8 cellular contexts compared by ENCODE assay signal in genomic region chr10:80498833-80499671, GRCh38. TPM values are rescaled to one million over a fixed set of nuclear protein-coding genes. Genes with fewer than 3 reads are reported as not detected.
DNase-seq lines count a peak whose midpoint lies in the region; ATAC-seq, FAIRE-seq and TF ChIP-seq lines count a peak whose summit lies in the region.

No MANE protein-coding gene starts in this region.

- peaks cover 0 to 44% of the 10 kb centered on the region in 2 donors for H3K36me3 Mint-ChIP-seq in activated naive CD4-positive, alpha-beta T cell treated with anti-CD3 and anti-CD28 coated beads, Interleukin-2, amount 50 U/mL, for 72 hours
- peaks cover 28% of the 10 kb centered on the region for H3K36me3 Mint-ChIP-seq in glutamatergic neuron (ENCODE audit: unreplicated experiment)

- no peak for TF ChIP-seq CTCF in glutamatergic neuron (IDR thresholded peaks at IDR 0.05; ENCODE audit: partially characterized antibody, unreplicated experiment)
- TF ChIP-seq CTCF in pancreas (IDR thresholded peaks at IDR 0.05), result no peak

- 12 to 13% methylated on average over 14 of the region's 14 CpGs for WGBS in pancreas, 2 donors
- WGBS in urinary bladder, result 22% methylated on average over 14 of the region's 14 CpGs

- H3K27ac ChIP-seq in pancreas, result peak overlapping the region; percentile 61 to 84 (median 74)
- H3K27ac ChIP-seq in urinary bladder (ENCODE audit: low read depth), result peak overlapping the region; percentile 83

- no peaks in the 10 kb centered on the region for H3K9me3 ChIP-seq in pancreas

- ATAC-seq in GM19395 (IDR thresholded peaks at IDR 0.05; ENCODE audit: unreplicated experiment) (peak; percentile 45), pancreas (peak; percentile 91 to 98 (median 95)), HG02840 (IDR thresholded peaks at IDR 0.05; ENCODE audit: low FRiP score, unreplicated experiment) (no peak)
- peak; percentile 81 to 89 for ATAC-seq in activated naive CD4-positive, alpha-beta T cell treated with anti-CD3 and anti-CD28 coated beads, Interleukin-2, amount 50 U/mL, for 72 hours

- FAIRE-seq in RCC 7860 (lab: Jason Lieb, UNC), result peak; percentile 85
- no peak for FAIRE-seq in pancreas (lab: Jason Lieb, UNC)

- H3K27me3 Mint-ChIP-seq in glutamatergic neuron (ENCODE audit: unreplicated experiment), result peaks cover 9% of the 10 kb centered on the region

- H3K4me1 ChIP-seq in pancreas (peaks cover 19 to 71% (median 38%) of the 10 kb centered on the region in 3 donors), urinary bladder (ENCODE audit: insufficient read depth) (peaks cover 9% of the 10 kb centered on the region)

- H3K4me1 Mint-ChIP-seq in glutamatergic neuron (ENCODE audit: low read depth, unreplicated experiment), result peaks cover 53% of the 10 kb centered on the region

- intact Hi-C loops in pancreas (cut with DNase I), result no loop called here

- H3K4me3 ChIP-seq in pancreas (no peak overlapping the region), urinary bladder (ENCODE audit: low read depth, low read length) (no peak overlapping the region)

- no peaks in the 10 kb centered on the region for H3K27me3 ChIP-seq in pancreas

- DNase-seq in RCC 7860 (ENCODE audit: low spot score) (peak; percentile 94), glutamatergic neuron (peak; percentile 33), pancreas (peak; percentile 84 to 93 (median 90)), NCI-H1694 treated with DMSO at 0.1 percent for 48 hours (lab: John Stamatoyannopoulos, UW) (no peak)
- DNase-seq in activated naive CD4-positive, alpha-beta T cell treated with anti-CD3 and anti-CD28 coated beads, Interleukin-2, amount 50 U/mL, for 72 hours (ENCODE audit: low spot score in 2 of 2), result peak; percentile 64 to 83

- peak overlapping the region; percentile 87 to 96 for H3K27ac Mint-ChIP-seq in activated naive CD4-positive, alpha-beta T cell treated with anti-CD3 and anti-CD28 coated beads, Interleukin-2, amount 50 U/mL, for 72 hours
- peak overlapping the region; percentile 91 for H3K27ac Mint-ChIP-seq in glutamatergic neuron (ENCODE audit: unreplicated experiment)

- H3K9me3 Mint-ChIP-seq in activated naive CD4-positive, alpha-beta T cell treated with anti-CD3 and anti-CD28 coated beads, Interleukin-2, amount 50 U/mL, for 72 hours, result peaks cover 0 to 7% of the 10 kb centered on the region in 2 donors
- peaks cover 21% of the 10 kb centered on the region for H3K9me3 Mint-ChIP-seq in glutamatergic neuron (ENCODE audit: unreplicated experiment)

- no peaks in the 10 kb centered on the region for H3K36me3 ChIP-seq in pancreas
- H3K36me3 ChIP-seq in urinary bladder (ENCODE audit: insufficient read depth), result no peaks in the 10 kb centered on the region

- H3K4me3 Mint-ChIP-seq in glutamatergic neuron (ENCODE audit: unreplicated experiment), result no peak overlapping the region

RNA-seq across cellular contexts. Expression of gene SH2D4B, which starts 38.6 kb away (rescaled TPM):
- total RNA-seq in activated naive CD4-positive, alpha-beta T cell treated with anti-CD3 and anti-CD28 coated beads, Interleukin-2, amount 50 U/mL, for 72 hours, result under 1 TPM in 1 of 2 donors, not detected in 1; 0.14 TPM
- total RNA-seq in glutamatergic neuron (ENCODE audit: unreplicated experiment) (0.12 TPM), pancreas (not detected), urinary bladder (0.16 TPM)
- polyA plus RNA-seq in pancreas (under 1 TPM in 1 of 2 donors, not detected in 1; 0.02 TPM), urinary bladder (not detected)

RNA-seq across cellular contexts. Expression of gene TSPAN14, which starts 44.9 kb away (rescaled TPM):
- 10 to 100 TPM; 30.7 to 53.6 TPM for total RNA-seq in activated naive CD4-positive, alpha-beta T cell treated with anti-CD3 and anti-CD28 coated beads, Interleukin-2, amount 50 U/mL, for 72 hours
- 141 TPM for total RNA-seq in glutamatergic neuron (ENCODE audit: unreplicated experiment)
- 10 to 100 TPM; 20.5 to 61.9 (median 26.2) TPM for total RNA-seq in pancreas
- polyA plus RNA-seq in pancreas, result 10 to 100 TPM; 10.6 to 18.8 TPM
- 26.4 TPM for total RNA-seq in urinary bladder
- 65.1 TPM for polyA plus RNA-seq in urinary bladder
